Comparison of ENCODE assay signal across 14 cellular contexts in the genomic region with DNA sequence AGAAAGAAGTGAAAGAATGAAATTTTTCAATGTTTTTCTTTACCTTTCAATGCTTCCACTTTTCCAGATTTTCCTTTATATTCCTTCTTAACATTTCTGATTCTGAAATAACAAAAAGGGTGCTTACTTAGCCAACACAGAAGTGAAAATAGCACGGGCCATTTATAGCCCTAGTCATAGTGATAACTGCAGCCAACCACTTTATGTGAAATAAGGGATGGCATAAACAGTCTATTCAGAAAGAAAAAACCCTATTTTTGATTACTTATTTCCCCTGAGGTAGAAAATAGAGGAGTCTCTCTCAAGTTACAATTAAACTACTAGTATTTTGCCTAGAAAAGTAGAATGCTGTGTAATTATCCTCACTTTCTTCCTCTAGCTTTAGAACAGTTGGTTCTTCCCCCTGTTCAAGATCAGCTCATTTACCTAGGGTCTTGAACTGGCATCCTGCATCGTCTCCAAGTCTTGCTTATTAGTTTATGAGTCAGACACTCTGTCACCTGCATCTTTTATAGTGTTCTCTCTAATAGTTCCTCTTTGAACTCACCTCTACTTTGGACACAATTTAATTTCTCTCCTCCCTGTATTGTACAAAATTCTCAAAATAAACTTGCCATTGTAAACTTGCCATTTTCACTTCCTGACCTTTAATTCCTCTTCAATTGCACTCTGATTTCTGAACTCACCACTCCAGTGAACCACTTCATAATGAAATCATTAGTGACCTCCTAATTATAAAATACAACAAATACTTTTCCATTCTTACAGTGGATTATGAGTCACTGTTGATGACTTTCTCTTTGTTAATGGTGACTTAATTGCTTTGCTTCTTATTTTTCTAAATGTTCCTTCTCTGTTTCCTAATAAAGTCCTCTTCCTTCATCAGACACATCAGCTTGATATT. TPM values are rescaled to one million over a fixed set of nuclear protein-coding genes. Genes with fewer than 3 reads are reported as not detected.
DNase-seq lines count a peak whose midpoint lies in the region; ATAC-seq and TF ChIP-seq lines count a peak whose summit lies in the region.
"Had no signal": no experiment of that assay in that cellular context is flagged by ENCODE, and none has a peak within 500 bp of the region (broad histone marks: within the 10 kb centered on the region; RNA-seq: fewer than 3 reads in every experiment).

No MANE protein-coding gene starts in this region.

- 44 to 55% (median 49%) methylated on average over 2 of the region's 2 CpGs for WGBS in stomach, 5 donors

- ATAC-seq in GM18502 (IDR thresholded peaks at IDR 0.05; ENCODE audit: poor library complexity, unreplicated experiment) (peak; percentile 61), GM21381 (IDR thresholded peaks at IDR 0.05; ENCODE audit: unreplicated experiment) (peak; percentile 42), HG03097 (IDR thresholded peaks at IDR 0.05; ENCODE audit: low FRiP score, unreplicated experiment) (peak; percentile 35)
- no peak for ATAC-seq in activated CD4-positive, alpha-beta T cell treated with anti-CD3 and anti-CD28 coated beads for 36 hours
- ATAC-seq: esophagus mucosa had no signal

- H3K27ac Mint-ChIP-seq in MCF 10A (ENCODE audit: low read depth, unreplicated experiment), result no peak overlapping the region
- no peak overlapping the region for H3K27ac Mint-ChIP-seq in activated CD4-positive, alpha-beta T cell treated with anti-CD3 and anti-CD28 coated beads for 36 hours
- H3K27ac Mint-ChIP-seq: activated CD4-positive, alpha-beta T cell treated with anti-CD3 and anti-CD28 coated beads, Interleukin-2, amount 10 ng/mL, durations not matched to agents 24 days and 14 days; H9 had no signal

- H3K4me1 ChIP-seq in stomach, result peaks cover 0 to 6% (median 0%) of the 10 kb centered on the region in 4 donors

- DNase-seq in epithelial cell of esophagus (ENCODE audit: low read depth) (peak; percentile 6), NCI-H1436 (lab: John Stamatoyannopoulos, UW) (no peak), stomach (no peak), MCF 10A (ENCODE audit: unreplicated experiment) (no peak)
- no peak for DNase-seq in activated CD4-positive, alpha-beta T cell treated with anti-CD3 and anti-CD28 coated beads for 36 hours
- DNase-seq: activated CD4-positive, alpha-beta T cell treated with anti-CD3 and anti-CD28 coated beads, Interleukin-2, amount 10 ng/mL, durations not matched to agents 24 days and 14 days; DMS 273 treated with DMSO at 0.1 percent for 48 hours; H9; NCI-H1048; posterior cingulate gyrus had no signal

- H3K36me3 Mint-ChIP-seq in MCF 10A (ENCODE audit: insufficient read depth, unreplicated experiment), result peaks cover 43% of the 10 kb centered on the region
- no peaks in the 10 kb centered on the region for H3K36me3 Mint-ChIP-seq in activated CD4-positive, alpha-beta T cell treated with anti-CD3 and anti-CD28 coated beads for 36 hours (ENCODE audit: low read depth)

- H3K4me3 ChIP-seq in epithelial cell of esophagus (ENCODE audit: low read length) (no peak overlapping the region), stomach (no peak overlapping the region)

- intact Hi-C loops in stomach (cut with DNase I; ENCODE audit: low total_unique reads), result no loop called here
- intact Hi-C loops in MCF 10A (cut with micrococcal nuclease), result no loop called here
- intact Hi-C loops in activated CD4-positive, alpha-beta T cell treated with anti-CD3 and anti-CD28 coated beads for 36 hours (cut with DNase I, micrococcal nuclease), result no loop called here

- no peaks in the 10 kb centered on the region for H3K9me3 ChIP-seq in stomach

- H3K27me3 ChIP-seq in stomach, result no peaks in the 10 kb centered on the region

- peaks cover 0 to 15% (median 4%) of the 10 kb centered on the region in 4 donors for H3K36me3 ChIP-seq in stomach

- POLR2A ChIA-PET in MCF 10A (lab: Yijun Ruan, JAX), result interaction anchor here (1.1 kb wide), 1 partner anchor 24 kb away, joined by 4 read pairs; the partner anchor contains the start of gene ABCA6
- POLR2A ChIA-PET in activated CD4-positive, alpha-beta T cell treated with anti-CD3 and anti-CD28 coated beads for 36 hours (lab: Charles Lee), result no interaction called here

- no peaks in the 10 kb centered on the region for H3K9me3 Mint-ChIP-seq in MCF 10A (ENCODE audit: unreplicated experiment)
- no peaks in the 10 kb centered on the region for H3K9me3 Mint-ChIP-seq in activated CD4-positive, alpha-beta T cell treated with anti-CD3 and anti-CD28 coated beads for 36 hours (ENCODE audit: low read depth)
- H3K9me3 Mint-ChIP-seq: activated CD4-positive, alpha-beta T cell treated with anti-CD3 and anti-CD28 coated beads, Interleukin-2, amount 10 ng/mL, durations not matched to agents 24 days and 14 days; H9 had no signal

- peaks cover 12% of the 10 kb centered on the region for H3K4me1 Mint-ChIP-seq in MCF 10A (ENCODE audit: insufficient read depth, unreplicated experiment)
- H3K4me1 Mint-ChIP-seq in activated CD4-positive, alpha-beta T cell treated with anti-CD3 and anti-CD28 coated beads for 36 hours, result no peaks in the 10 kb centered on the region
- H3K4me1 Mint-ChIP-seq: activated CD4-positive, alpha-beta T cell treated with anti-CD3 and anti-CD28 coated beads, Interleukin-2, amount 10 ng/mL, durations not matched to agents 24 days and 14 days; H9 had no signal

- H3K27me3 Mint-ChIP-seq in MCF 10A (ENCODE audit: insufficient read depth, unreplicated experiment), result no peaks in the 10 kb centered on the region
- H3K27me3 Mint-ChIP-seq in activated CD4-positive, alpha-beta T cell treated with anti-CD3 and anti-CD28 coated beads for 36 hours, result no peaks in the 10 kb centered on the region
- H3K27me3 Mint-ChIP-seq: activated CD4-positive, alpha-beta T cell treated with anti-CD3 and anti-CD28 coated beads, Interleukin-2, amount 10 ng/mL, durations not matched to agents 24 days and 14 days had no signal

- no peak overlapping the region for H3K4me3 Mint-ChIP-seq in MCF 10A (ENCODE audit: unreplicated experiment)
- no peak overlapping the region for H3K4me3 Mint-ChIP-seq in activated CD4-positive, alpha-beta T cell treated with anti-CD3 and anti-CD28 coated beads for 36 hours
- H3K4me3 Mint-ChIP-seq: activated CD4-positive, alpha-beta T cell treated with anti-CD3 and anti-CD28 coated beads, Interleukin-2, amount 10 ng/mL, durations not matched to agents 24 days and 14 days; H9 had no signal

- no peak for TF ChIP-seq EP300 in stomach (IDR thresholded peaks at IDR 0.05)

- no TSS peak for BruUV-seq in MCF 10A (replicated peaks; lab: Mats Ljungman, UMichigan)

- TF ChIP-seq POLR2A in stomach (IDR thresholded peaks at IDR 0.05), result no peak

- TF ChIP-seq CTCF in epithelial cell of esophagus (IDR thresholded peaks at IDR 0.05; ENCODE audit: insufficient read depth, low read depth, low read length, missing control alignments) (no peak), stomach (IDR thresholded peaks at IDR 0.05) (no peak), MCF 10A (IDR thresholded peaks at IDR 0.05; ENCODE audit: unreplicated experiment) (no peak)

- H3K27ac ChIP-seq in stomach, result no peak overlapping the region

- CTCF ChIA-PET in MCF 10A (lab: Yijun Ruan, JAX), result no interaction called here
- CTCF ChIA-PET in activated CD4-positive, alpha-beta T cell treated with anti-CD3 and anti-CD28 coated beads for 36 hours (lab: Charles Lee), result no interaction called here

RNA-seq across cellular contexts. Expression of gene ABCA6, which starts 23.6 kb away (rescaled TPM):
- total RNA-seq in stomach (10 to 100 TPM; 13.3 to 97.9 (median 25.9) TPM), MCF 10A (2022) (34.5 TPM in 2 replicates)
- 10 to 100 TPM in 1 of 3 donors, 1 to 10 TPM in 2; 4.5 to 11.9 (median 4.7) TPM for polyA plus RNA-seq in stomach
- not detected for total RNA-seq in activated CD4-positive, alpha-beta T cell treated with anti-CD3 and anti-CD28 coated beads for 36 hours
- total RNA-seq: activated CD4-positive, alpha-beta T cell treated with anti-CD3 and anti-CD28 coated beads, Interleukin-2, amount 10 ng/mL, durations not matched to agents 24 days and 14 days; H9 had no signal

RNA-seq across cellular contexts. Expression of gene ABCA9, which starts 57.4 kb away (rescaled TPM):
- 10 to 100 TPM in 3 of 5 donors, 1 to 10 TPM in 2; 4.1 to 38.5 (median 30.4) TPM for total RNA-seq in stomach
- 1 to 10 TPM; 1.4 to 2.3 (median 1.7) TPM for polyA plus RNA-seq in stomach
- 4.5 and 7.8 TPM in 2 replicates for total RNA-seq in MCF 10A (2022)
- not detected for total RNA-seq in activated CD4-positive, alpha-beta T cell treated with anti-CD3 and anti-CD28 coated beads for 36 hours
- total RNA-seq: H9 had no signal

Comparison
In these comparisons a context has a peak if more than half of its experiments do, and no peak if none do; other contexts are left out.
1. RNA of gene ABCA6, which starts 23.6 kb away (total RNA-seq): 34.5 TPM in MCF 10A and 13.3 to 97.9 TPM in stomach; not detected in activated CD4-positive, alpha-beta T cell treated with anti-CD3 and anti-CD28 coated beads for 36 hours; every median in the first group is over 10 times any median in the second.